In genomic region chr13:44050450-44051063, GRCh38 we compare ENCODE assay signal across 7 cellular contexts.
A peak's percentile ranks its signal among the peaks of the same experiment; 100 is the strongest.
DNase-seq lines count a peak whose midpoint lies in the region; ATAC-seq, FAIRE-seq and TF ChIP-seq lines count a peak whose summit lies in the region.

No MANE protein-coding gene starts in this region.

- TF ChIP-seq CTCF in MM.1S (IDR thresholded peaks at IDR 0.05; ENCODE audit: low read length) (peak; percentile 32), K562 (IDR thresholded peaks at IDR 0.05 in 2 of 3, conservative IDR thresholded peaks at IDR 0.05 in 1 of 3; ENCODE audit: insufficient read depth in 2 of 3, low read depth in 1 of 3, low read length in 3 of 3) (peak in 2 of 3 experiments; percentile 24 to 52; a peak in 2 of 6 replicates), liver (IDR thresholded peaks at IDR 0.05; ENCODE audit: low read depth, low read length, missing input control) (peak; percentile 83)

- H3K9me2 ChIP-seq in MM.1S (replicated peaks; ENCODE audit: insufficient read depth, low read length): no peaks in the 10 kb centered on the region

- H3K4me1 ChIP-seq in MM.1S (ENCODE audit: low read length) (no peaks in the 10 kb centered on the region), K562 (replicated peaks in 1 of 2; ENCODE audit: control insufficient read depth in 2 of 2, insufficient read depth in 2 of 2, low read length in 2 of 2) (no peaks in the 10 kb centered on the region), liver (ENCODE audit: control insufficient read depth in 4 of 4, insufficient read depth in 4 of 4, low read length in 3 of 4) (peaks cover 4 to 39% (median 18%) of the 10 kb centered on the region in 4 donors)

- CTCF ChIA-PET in K562 (lab: Yijun Ruan, JAX; ENCODE audit: low intra/inter-chr PET ratio): interaction anchor here (0.6 to 2.0 kb wide), 4 partner anchors 359 to 910 kb away, joined by 3 to 13 read pairs (median 6); no protein-coding TSS in a partner anchor

- TF ChIP-seq RAD21 in K562 (CRISPR knock-in tag; conservative IDR thresholded peaks at IDR 0.05 in 1 of 2, IDR thresholded peaks at IDR 0.05 in 1 of 2) (peak; percentile 45 to 54), liver (IDR thresholded peaks at IDR 0.05) (peak; percentile 82 to 87)

- POLR2A ChIA-PET in K562 (lab: Yijun Ruan, JAX): interaction anchor here (0.6 kb wide), 1 partner anchor 896 kb away, joined by 4 read pairs; no protein-coding TSS in a partner anchor

- no peaks in the 10 kb centered on the region for H3K79me2 ChIP-seq in MM.1S (ENCODE audit: low read length)
- no peaks in the 10 kb centered on the region for H3K79me2 ChIP-seq in K562 (ENCODE audit: control insufficient read depth, insufficient read depth, low read length)

- H3K4me3 ChIP-seq in MM.1S (ENCODE audit: low read length) (no peak overlapping the region), K562 (no peak overlapping the region), liver (ENCODE audit: low read depth in 1 of 3, low read length in 3 of 3) (no peak overlapping the region)

- H3F3A ChIP-seq in MM.1S (ENCODE audit: insufficient read depth, low read length): no peaks in the 10 kb centered on the region

- H2AFZ ChIP-seq in MM.1S (ENCODE audit: low read length) (no peak overlapping the region), K562 (ENCODE audit: low read depth, low read length) (no peak overlapping the region)

- H3K36me3 ChIP-seq in MM.1S (replicated peaks; ENCODE audit: insufficient read depth, low read length) (no peaks in the 10 kb centered on the region), K562 (ENCODE audit: control insufficient read depth, insufficient read depth, low read length) (no peaks in the 10 kb centered on the region), liver (ENCODE audit: control insufficient read depth in 4 of 4, insufficient read depth in 3 of 4, low read depth in 1 of 4, low read length in 3 of 4) (no peaks in the 10 kb centered on the region)

- H3K27ac ChIP-seq in MM.1S (ENCODE audit: low read length) (no peak overlapping the region), K562 (ENCODE audit: extremely low read depth, low read depth, low read length) (no peak overlapping the region), liver (ENCODE audit: low read depth in 1 of 2, low read length in 2 of 2) (no peak overlapping the region)

- peak; percentile 64 for DNase-seq in ELR (ENCODE audit: low read depth)
- peak; percentile 13 for DNase-seq in MM.1S
- DNase-seq in K562 (ENCODE audit: extremely low read depth in 1 of 4, low spot score in 3 of 4): peak in 3 of 4 experiments; percentile 4 to 6 (median 6)

- in situ Hi-C loops in K562 (cut with MboI): no loop called here

- 0% methylated on average over 3 of the region's 3 CpGs for whole genome bisulfite sequencing in K562 (ENCODE audit: insufficient coverage, low coverage, missing lambda C conversion rate)
- 16% methylated on average over 3 of the region's 3 CpGs for WGBS in liver

- no peak for TF ChIP-seq POLR2A in K562 (conservative IDR thresholded peaks at IDR 0.05)

- no TSS peak for BruUV-seq in K562 (replicated peaks; lab: Mats Ljungman, UMichigan)

- H4K20me1 ChIP-seq in MM.1S (ENCODE audit: insufficient read depth, low read length): no peaks in the 10 kb centered on the region
- no peaks in the 10 kb centered on the region for H4K20me1 ChIP-seq in K562 (replicated peaks; ENCODE audit: control insufficient read depth, insufficient read depth, low read length)

- no peak for TF ChIP-seq EP300 in K562 (IDR thresholded peaks at IDR 0.05; ENCODE audit: low read length)

- H3K4me2 ChIP-seq in MM.1S (ENCODE audit: low read depth, low read length): no peak overlapping the region
- no peak overlapping the region for H3K4me2 ChIP-seq in K562 (ENCODE audit: insufficient read depth, low read length)

- intact Hi-C loops in K562 (cut with micrococcal nuclease): loop anchor here (5.0 to 10.0 kb wide), 2 partner anchors 194 to 422 kb away; no protein-coding TSS in a partner anchor

- ATAC-seq in K562 (no peak), GM21390 (IDR thresholded peaks at IDR 0.05; ENCODE audit: unreplicated experiment) (no peak), HG03521 (IDR thresholded peaks at IDR 0.05; ENCODE audit: unreplicated experiment) (no peak), GM18517 (IDR thresholded peaks at IDR 0.05; ENCODE audit: unreplicated experiment) (no peak)

- no peaks in the 10 kb centered on the region for H3K9me3 ChIP-seq in MM.1S (replicated peaks; ENCODE audit: insufficient read depth, low read length)
- no peaks in the 10 kb centered on the region for H3K9me3 ChIP-seq in K562 (replicated peaks; ENCODE audit: control insufficient read depth, insufficient read depth, low read depth, low read length)
- H3K9me3 ChIP-seq in liver (ENCODE audit: control insufficient read depth in 4 of 4, low read length in 3 of 4): no peaks in the 10 kb centered on the region

- H3K9ac ChIP-seq in MM.1S (ENCODE audit: low read length) (no peak overlapping the region), K562 (ENCODE audit: insufficient read depth in 1 of 2, low read depth in 2 of 2, low read length in 2 of 2) (no peak overlapping the region), liver (ENCODE audit: low read depth in 1 of 2, low read length in 2 of 2) (peak overlapping the region in 1 of 2 donors; percentile 14)

- H3K9me1 ChIP-seq in K562 (ENCODE audit: control insufficient read depth, insufficient read depth, low read length): no peaks in the 10 kb centered on the region

- no peaks in the 10 kb centered on the region for H3K27me3 ChIP-seq in MM.1S (replicated peaks; ENCODE audit: insufficient read depth, low read length)
- H3K27me3 ChIP-seq in K562 (ENCODE audit: control insufficient read depth in 2 of 2, insufficient read depth in 2 of 2, low read length in 2 of 2): no peaks in the 10 kb centered on the region; a peak in 1 of 5 replicates
- H3K27me3 ChIP-seq in liver (ENCODE audit: control insufficient read depth in 4 of 4, insufficient read depth in 4 of 4, low read length in 3 of 4): no peaks in the 10 kb centered on the region

- FAIRE-seq in K562 (lab: Jason Lieb, UNC): no peak

TF ChIP-seq in K562, 482 proteins besides CTCF, POLR2A, EP300 and RAD21 (continues in another document):
- no peak for TF ChIP-seq ZNF277 (CRISPR knock-in tag; IDR thresholded peaks at IDR 0.05; ENCODE audit: borderline replicate concordance)
- 0 out of 2 replicates have a peak, but pooled peaks have one; percentile 19 for TF ChIP-seq DEAF1 (CRISPR knock-in tag; IDR thresholded peaks at IDR 0.05)

TF ChIP-seq in liver, 16 proteins besides CTCF, POLR2A, EP300 and RAD21:
- TF ChIP-seq YY1 (IDR thresholded peaks at IDR 0.05): no peak
- TF ChIP-seq RXRA (IDR thresholded peaks at IDR 0.05): peak in 1 of 2 donors; percentile 52
- no peak for TF ChIP-seq TAF1 (conservative IDR thresholded peaks at IDR 0.05)
- TF ChIP-seq HNF4A (conservative IDR thresholded peaks at IDR 0.05): peak in 1 of 2 donors; percentile 27

Comparison
In these comparisons a context has a peak if more than half of its experiments do, and no peak if none do; other contexts are left out.
1. DNase-seq: peak in every context shown above with its lines; median percentile 64 in ELR; 13 in MM.1S; 6 in K562.
2. CTCF ChIP-seq: peak in every context shown above with its lines; median percentile 83 in liver; 38 in K562; 32 in MM.1S.